8 cellular contexts compared by ENCODE assay signal in genomic region chr4:82739292-82740190, GRCh38. TPM values are rescaled to one million over a fixed set of nuclear protein-coding genes. Genes with fewer than 3 reads are reported as not detected.
DNase-seq lines count a peak whose midpoint lies in the region; ATAC-seq and TF ChIP-seq lines count a peak whose summit lies in the region.

No MANE protein-coding gene starts in this region.

- intact Hi-C loops in activated CD4-positive, alpha-beta memory T cell treated with anti-CD3 and anti-CD28 coated beads for 36 hours (cut with micrococcal nuclease) = loop anchor here (1.0 to 10.0 kb wide), 2 partner anchors 277 to 455 kb away; no protein-coding TSS in a partner anchor

- POLR2A ChIA-PET in activated CD4-positive, alpha-beta memory T cell treated with anti-CD3 and anti-CD28 coated beads for 36 hours (lab: Charles Lee) = no interaction called here

- in situ Hi-C loops in GM13977 (cut with MboI; ENCODE audit: low pct_unique_long_range_greater_than_20kb, low sequenced_read_pairs, unreplicated experiment) = no loop called here

- no peaks in the 10 kb centered on the region for H3K9me3 Mint-ChIP-seq in HFFc6
- H3K9me3 Mint-ChIP-seq in activated CD4-positive, alpha-beta memory T cell treated with anti-CD3 and anti-CD28 coated beads for 36 hours = no peaks in the 10 kb centered on the region
- no peaks in the 10 kb centered on the region for H3K9me3 Mint-ChIP-seq in endodermal cell
- H3K9me3 Mint-ChIP-seq in stimulated activated effector memory CD8-positive, alpha-beta T cell treated with anti-CD3 and anti-CD28 coated beads, Interleukin-12 subunit alpha, Interleukin-12 subunit beta, amount 100 ng/mL, for 72 hours = no peaks in the 10 kb centered on the region

- no peak overlapping the region for H3K9ac ChIP-seq in endodermal cell (ENCODE audit: extremely low read depth, low read length, poor library complexity, severe bottlenecking)

- peaks cover under 1% of the 10 kb centered on the region for H3K4me1 ChIP-seq in endodermal cell (ENCODE audit: control insufficient read depth, insufficient read depth, low read length)

- peak; percentile 97 for TF ChIP-seq CTCF in GM13977 (IDR thresholded peaks at IDR 0.05; ENCODE audit: extremely low read depth, insufficient read depth, missing control alignments)
- TF ChIP-seq CTCF in HFFc6 (IDR thresholded peaks at IDR 0.05) = peak; percentile 95
- TF ChIP-seq CTCF in endodermal cell (conservative IDR thresholded peaks at IDR 0.05) = peak; percentile 100

- H3K27me3 Mint-ChIP-seq in HFFc6 (ENCODE audit: insufficient read depth) = peaks cover 1% of the 10 kb centered on the region; the same call in 1 of the 2 replicates
- peaks cover 5% of the 10 kb centered on the region for H3K27me3 Mint-ChIP-seq in activated CD4-positive, alpha-beta memory T cell treated with anti-CD3 and anti-CD28 coated beads for 36 hours
- no peaks in the 10 kb centered on the region for H3K27me3 Mint-ChIP-seq in endodermal cell (ENCODE audit: insufficient read depth)

- H3K36me3 ChIP-seq in endodermal cell (ENCODE audit: control insufficient read depth, insufficient read depth, low read length) = no peaks in the 10 kb centered on the region

- CTCF ChIA-PET in activated CD4-positive, alpha-beta memory T cell treated with anti-CD3 and anti-CD28 coated beads for 36 hours (lab: Charles Lee) = interaction anchor here (0.6 to 2.5 kb wide), 44 partner anchors 8 to 387 kb away, joined by 3 to 31 read pairs (median 4); no protein-coding TSS in a partner anchor

- peaks cover 9% of the 10 kb centered on the region; the same call in 1 of the 2 replicates for H3K36me3 Mint-ChIP-seq in HFFc6 (ENCODE audit: low read depth)
- no peaks in the 10 kb centered on the region for H3K36me3 Mint-ChIP-seq in activated CD4-positive, alpha-beta memory T cell treated with anti-CD3 and anti-CD28 coated beads for 36 hours
- H3K36me3 Mint-ChIP-seq in endodermal cell (ENCODE audit: low read depth) = no peaks in the 10 kb centered on the region
- no peaks in the 10 kb centered on the region for H3K36me3 Mint-ChIP-seq in stimulated activated effector memory CD8-positive, alpha-beta T cell treated with anti-CD3 and anti-CD28 coated beads, Interleukin-12 subunit alpha, Interleukin-12 subunit beta, amount 100 ng/mL, for 72 hours

- H3K27me3 ChIP-seq in endodermal cell (ENCODE audit: control insufficient read depth, insufficient read depth, low read length, poor library complexity, severe bottlenecking) = no peaks in the 10 kb centered on the region

- H3K9me3 ChIP-seq in endodermal cell (ENCODE audit: control insufficient read depth, low read length) = no peaks in the 10 kb centered on the region

- 59 to 61% methylated on average over 17 to 23 of the region's 23 CpGs for WGBS in endodermal cell (ENCODE audit: insufficient coverage in 1 of 2, insufficient read length in 1 of 2), 2 experiments

- no peak overlapping the region for H3K4me3 ChIP-seq in endodermal cell (ENCODE audit: low read length)

- no peak overlapping the region for H3K4me3 Mint-ChIP-seq in HFFc6
- no peak overlapping the region for H3K4me3 Mint-ChIP-seq in activated CD4-positive, alpha-beta memory T cell treated with anti-CD3 and anti-CD28 coated beads for 36 hours
- no peak overlapping the region for H3K4me3 Mint-ChIP-seq in endodermal cell
- H3K4me3 Mint-ChIP-seq in stimulated activated effector memory CD8-positive, alpha-beta T cell treated with anti-CD3 and anti-CD28 coated beads, Interleukin-12 subunit alpha, Interleukin-12 subunit beta, amount 100 ng/mL, for 72 hours = no peak overlapping the region

- DNase-seq in GM13977 (ENCODE audit: low spot score) (peak; percentile 79), HFFc6 (peak; percentile 15), NCI-H1048 (lab: John Stamatoyannopoulos, UW) (peak; percentile 28), endodermal cell (peak; percentile 98), mucosa of gallbladder (ENCODE audit: low spot score) (peak; percentile 47), NCI-H774 (lab: John Stamatoyannopoulos, UW) (no peak)
- peak; percentile 87 for DNase-seq in activated CD4-positive, alpha-beta memory T cell treated with anti-CD3 and anti-CD28 coated beads for 36 hours
- peak; percentile 67 to 79 for DNase-seq in stimulated activated effector memory CD8-positive, alpha-beta T cell treated with anti-CD3 and anti-CD28 coated beads, Interleukin-12 subunit alpha, Interleukin-12 subunit beta, amount 100 ng/mL, for 72 hours (ENCODE audit: low spot score in 2 of 2)

- peak; percentile 95 for ATAC-seq in stimulated activated effector memory CD8-positive, alpha-beta T cell treated with anti-CD3 and anti-CD28 coated beads, Interleukin-12 subunit alpha, Interleukin-12 subunit beta, amount 100 ng/mL, for 72 hours

- H3K4me1 Mint-ChIP-seq in HFFc6 (ENCODE audit: low read depth) = peaks cover 7% of the 10 kb centered on the region
- no peaks in the 10 kb centered on the region for H3K4me1 Mint-ChIP-seq in activated CD4-positive, alpha-beta memory T cell treated with anti-CD3 and anti-CD28 coated beads for 36 hours (ENCODE audit: low read depth)
- H3K4me1 Mint-ChIP-seq in endodermal cell = peaks cover 5% of the 10 kb centered on the region
- no peaks in the 10 kb centered on the region for H3K4me1 Mint-ChIP-seq in stimulated activated effector memory CD8-positive, alpha-beta T cell treated with anti-CD3 and anti-CD28 coated beads, Interleukin-12 subunit alpha, Interleukin-12 subunit beta, amount 100 ng/mL, for 72 hours

- H3K27ac Mint-ChIP-seq in HFFc6 (no peak overlapping the region), endodermal cell (no peak overlapping the region)
- no peak overlapping the region for H3K27ac Mint-ChIP-seq in activated CD4-positive, alpha-beta memory T cell treated with anti-CD3 and anti-CD28 coated beads for 36 hours
- no peak overlapping the region for H3K27ac Mint-ChIP-seq in stimulated activated effector memory CD8-positive, alpha-beta T cell treated with anti-CD3 and anti-CD28 coated beads, Interleukin-12 subunit alpha, Interleukin-12 subunit beta, amount 100 ng/mL, for 72 hours

- no peak overlapping the region for H3K27ac ChIP-seq in endodermal cell (ENCODE audit: low read depth, low read length)

RNA-seq across cellular contexts. Expression of gene SCD5, which starts 59.1 kb away (rescaled TPM):
- total RNA-seq in HFFc6 (2021; fragmentation: NEBNext Ultra II Directional; extraction: Animal tissue kit (Norgen Biotek cat#: 25700)) = 10 to 100 TPM; 28.4 to 36.4 (median 32.0) TPM
- under 1 TPM; 0.12 to 0.14 TPM for total RNA-seq in activated CD4-positive, alpha-beta memory T cell treated with anti-CD3 and anti-CD28 coated beads for 36 hours
- total RNA-seq in endodermal cell (1 to 10 TPM; 3.2 to 5.2 TPM), mucosa of gallbladder (22.9 TPM)
- 20.3 TPM for polyA plus RNA-seq in endodermal cell (2013, experiment 1 of 2)
- 21.8 TPM for polyA plus RNA-seq in endodermal cell (2013, experiment 2 of 2)
